In genomic region chr10:132810141-132810806, GRCh38 we compare ENCODE assay signal across 28 cellular contexts. TPM values are rescaled to one million over a fixed set of nuclear protein-coding genes. Genes with fewer than 3 reads are reported as not detected.
"Had no signal": no experiment of that assay in that cellular context is flagged by ENCODE, and none has a peak within 500 bp of the region (broad histone marks: within the 10 kb centered on the region; RNA-seq: fewer than 3 reads in every experiment).

No MANE protein-coding gene starts in this region.

- H3K9me3 ChIP-seq: ascending aorta, body of pancreas, SJCRH30, SK-N-SH had no signal

- H3K27ac ChIP-seq: ascending aorta, body of pancreas, SJCRH30, WERI-Rb-1 had no signal

- H3K9ac ChIP-seq: SK-N-SH had no signal

- FAIRE-seq: bronchial epithelial cell, K562 had no signal

- H3K4me1 ChIP-seq: ascending aorta, body of pancreas, SJCRH30 had no signal

- H3K27me3 ChIP-seq: ascending aorta, body of pancreas, SJCRH30 had no signal

- H3K4me3 ChIP-seq: ascending aorta, body of pancreas, K562, SJCRH30 had no signal

- H3K36me3 ChIP-seq: ascending aorta, SJCRH30, WERI-Rb-1 had no signal

- ATAC-seq: activated CD4-positive, alpha-beta T cell treated with anti-CD3 and anti-CD28 coated beads for 36 hours; body of pancreas; K562; Panc1; Right ventricle myocardium inferior had no signal

- H3K4me2 ChIP-seq: SK-N-SH had no signal

- DNase-seq: activated CD4-positive, alpha-beta memory T cell treated with anti-CD3 and anti-CD28 coated beads, Interleukin-2, amount 10 ng/mL, durations not matched to agents 7 days and 5 days; activated CD4-positive, alpha-beta T cell treated with anti-CD3 and anti-CD28 coated beads for 36 hours; activated CD4-positive, alpha-beta T cell treated with anti-CD3 and anti-CD28 coated beads, Interleukin-2, amount 50 U/mL, for 1 hour; activated CD8-positive, alpha-beta memory T cell treated with anti-CD3 and anti-CD28 coated beads, Interleukin-2, amount 50 U/mL, for 48 hours; activated naive CD4-positive, alpha-beta T cell; activated T-cell treated with anti-CD3 and anti-CD28 coated beads, Interleukin-2, amount 50 U/mL, for 1 hour; body of pancreas; Kasumi-1; NCI-H1105 treated with DMSO at 0.1 percent for 48 hours; NCI-H1436 treated with DMSO at 0.1 percent for 48 hours; NCI-H187; NCI-H2081; NCI-H510A treated with DMSO at 0.1 percent for 48 hours; NCI-H69; NK-92 treated with Interleukin-12 subunit alpha and Interleukin-12 subunit beta, amount 100 ng/mL, for 24 hours; OCI-M1; RPMI8226; SJCRH30; SK-N-SH; T-helper 1 cell; WERI-Rb-1 had no signal

RNA-seq across cellular contexts. Expression of gene NKX6-2, which starts 24.3 kb away (rescaled TPM):
- total RNA-seq: activated CD4-positive, alpha-beta memory T cell treated with anti-CD3 and anti-CD28 coated beads, Interleukin-2, amount 10 ng/mL, durations not matched to agents 7 days and 5 days; activated CD4-positive, alpha-beta T cell treated with anti-CD3 and anti-CD28 coated beads for 36 hours; activated CD8-positive, alpha-beta memory T cell treated with anti-CD3 and anti-CD28 coated beads for 36 hours; ascending aorta; bronchial epithelial cell; K562; Right ventricle myocardium inferior; SJCRH30; T-helper 2 cell treated with Interferon-gamma antibody and Interleukin-4, amounts not matched to agents 100 ng/mL and 5 ng/mL, for 36 hours had no signal
- polyA plus RNA-seq: SK-N-SH had no signal
